ENCODE assay signal across 30 cellular contexts in the genomic region with DNA sequence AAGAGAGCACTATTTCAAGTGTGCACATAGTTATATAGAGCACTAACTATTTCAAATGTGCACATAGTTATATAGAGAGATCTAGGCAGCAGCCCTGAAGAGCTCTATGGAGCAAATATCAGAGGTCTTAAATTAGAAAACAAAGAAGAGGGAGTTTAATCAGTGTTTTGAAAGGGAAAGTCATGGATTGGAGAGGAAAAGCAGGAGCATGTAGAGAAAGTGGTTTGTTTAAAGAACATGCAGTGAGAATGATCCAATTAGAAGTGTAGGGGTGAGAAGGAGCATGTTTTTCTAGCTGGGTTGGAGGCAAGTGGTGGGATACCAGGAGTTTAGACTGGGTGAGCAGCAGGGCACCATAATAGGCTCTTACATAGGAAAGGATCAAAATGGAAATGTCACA.
"Had no signal": no experiment of that assay in that cellular context is flagged by ENCODE, and none has a peak within 500 bp of the region (broad histone marks: within the 10 kb centered on the region; RNA-seq: fewer than 3 reads in every experiment).

No MANE protein-coding gene starts in this region.

- H3K27ac ChIP-seq: adrenal gland, ascending aorta, body of pancreas, brain microvascular endothelial cell, breast epithelium, cardiac muscle cell had no signal

- DNase-seq: activated effector memory CD4-positive, alpha-beta T cell treated with anti-CD3 and anti-CD28 coated beads, Interleukin-2, amount 50 U/mL, for 16 hours; activated effector memory CD4-positive, alpha-beta T cell treated with Interleukin-2 at 50 U/mL for 16 hours; activated gamma-delta T cell; activated gamma-delta T cell treated with Interleukin-2 at 50 U/mL for 16 hours; activated naive CD4-positive, alpha-beta T cell; activated naive CD4-positive, alpha-beta T cell treated with anti-CD3 and anti-CD28 coated beads for 36 hours; activated naive CD4-positive, alpha-beta T cell treated with anti-CD3 and anti-CD28 coated beads, Interleukin-2, amount 10 ng/mL, durations not matched to agents 7 days and 5 days; activated naive CD4-positive, alpha-beta T cell treated with anti-CD3 and anti-CD28 coated beads, Interleukin-2, amount 50 U/mL, for 16 hours; activated naive CD4-positive, alpha-beta T cell treated with Interleukin-2 at 50 U/mL for 16 hours; activated naive CD8-positive, alpha-beta T cell treated with anti-CD3 and anti-CD28 coated beads for 36 hours; activated naive CD8-positive, alpha-beta T cell treated with anti-CD3 and anti-CD28 coated beads, Interleukin-2, amount 10 ng/mL, durations not matched to agents 7 days and 5 days; activated naive CD8-positive, alpha-beta T cell treated with anti-CD3 and anti-CD28 coated beads, Interleukin-2, amount 50 U/mL, for 24 hours; activated T-cell treated with anti-CD3 and anti-CD28 coated beads, Interleukin-2, amount 50 U/mL, for 1 hour; activated T-cell treated with anti-CD3 and anti-CD28 coated beads, Interleukin-2, amount 50 U/mL, for 24 hours; activated T-cell treated with anti-CD3 and anti-CD28 coated beads, Interleukin-2, amount 50 U/mL, for 4 hours; activated T-cell treated with anti-CD3 and anti-CD28 coated beads, Interleukin-2, amount 50 U/mL, for 48 hours; activated T-cell treated with anti-CD3 and anti-CD28 coated beads, Interleukin-2, amount 50 U/mL, for 72 hours; adrenal gland; amniotic stem cell; amygdala; anterior cingulate cortex; aorta; body of pancreas; brain microvascular endothelial cell; caudate nucleus; central memory CD4-positive, alpha-beta T cell; cerebellar nuclear complex had no signal

- H3K4me3 ChIP-seq: adrenal gland, ascending aorta, body of pancreas, breast epithelium, cardiac muscle cell had no signal

- H3K9me3 ChIP-seq: adrenal gland, ascending aorta, body of pancreas, breast epithelium had no signal

- H3K4me1 ChIP-seq: adrenal gland, ascending aorta, body of pancreas, breast epithelium had no signal

- H3K36me3 ChIP-seq: adrenal gland, brain microvascular endothelial cell, breast epithelium, cardiac muscle cell had no signal
